In genomic region chr11:63547076-63547475, GRCh38 we compare ENCODE assay signal across 17 cellular contexts. TPM values are rescaled to one million over a fixed set of nuclear protein-coding genes. Genes with fewer than 3 reads are reported as not detected.
"Had no signal": no experiment of that assay in that cellular context is flagged by ENCODE, and none has a peak within 500 bp of the region (broad histone marks: within the 10 kb centered on the region; RNA-seq: fewer than 3 reads in every experiment).

No MANE protein-coding gene starts in this region.

- H3K27ac ChIP-seq: ascending aorta, breast epithelium, stomach, thoracic aorta had no signal

- DNase-seq: activated effector memory CD4-positive, alpha-beta T cell treated with Interleukin-2 at 50 U/mL for 16 hours; dermis blood vessel endothelial cell; nucleus accumbens; stomach; T-helper 9 cell had no signal

- ATAC-seq: activated CD4-positive, CD25-positive, alpha-beta regulatory T cell treated with anti-CD3 and anti-CD28 coated beads, Interleukin-2, amount 50 U/mL, for 24 hours; left lobe of liver; sciatic nerve had no signal

- H3K27me3 ChIP-seq: ascending aorta, breast epithelium, stomach had no signal

- H3K36me3 ChIP-seq: breast epithelium, thoracic aorta had no signal

- H3K9me3 ChIP-seq: ascending aorta, breast epithelium, stomach, thoracic aorta had no signal

- H3K4me3 ChIP-seq: ascending aorta, breast epithelium, stomach, thoracic aorta had no signal

- H3K4me1 ChIP-seq: ascending aorta, breast epithelium had no signal

RNA-seq across cellular contexts. Expression of gene PLAAT2, which starts 16.1 kb away (rescaled TPM):
- total RNA-seq: ascending aorta, cerebellum, dermis blood vessel endothelial cell, frontal cortex, lung microvascular endothelial cell, posterior vena cava, sciatic nerve, thoracic aorta, urinary bladder had no signal
- polyA plus RNA-seq: urinary bladder had no signal

RNA-seq across cellular contexts. Expression of gene LGALS12, which starts 41.2 kb away (rescaled TPM):
- total RNA-seq: ascending aorta, cerebellum, dermis blood vessel endothelial cell, epithelial cell of proximal tubule, frontal cortex, left lobe of liver, lung microvascular endothelial cell had no signal

RNA-seq across cellular contexts. Expression of gene PLAAT5, which starts 56.1 kb away (rescaled TPM):
- total RNA-seq: dermis blood vessel endothelial cell, left lobe of liver, lung microvascular endothelial cell had no signal
